31 cellular contexts compared by ENCODE assay signal in the genomic region with DNA sequence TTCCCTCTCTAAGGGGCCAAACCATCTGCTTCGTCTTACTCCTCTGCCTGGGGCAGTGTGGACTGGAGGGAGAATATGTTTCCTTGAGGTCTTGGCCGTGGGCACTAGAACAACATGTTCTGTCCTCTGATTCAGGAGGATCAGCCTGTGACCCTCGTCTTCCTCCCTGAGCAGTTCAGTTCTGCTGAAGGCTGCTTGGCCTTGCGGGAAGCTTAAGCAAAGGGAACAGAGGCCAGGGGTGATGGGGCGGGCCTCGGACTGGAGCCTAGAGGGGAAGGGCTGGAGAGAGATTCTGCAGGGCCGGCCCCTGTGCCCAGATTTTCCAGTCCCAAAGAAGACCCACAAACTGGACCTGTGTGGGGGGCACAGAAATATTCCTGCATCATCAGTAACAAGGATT. TPM values are rescaled to one million over a fixed set of nuclear protein-coding genes. Genes with fewer than 3 reads are reported as not detected.
A peak's percentile ranks its signal among the peaks of the same experiment; 100 is the strongest.
DNase-seq lines count a peak whose midpoint lies in the region; ATAC-seq and TF ChIP-seq lines count a peak whose summit lies in the region.
"Had no signal": no experiment of that assay in that cellular context is flagged by ENCODE, and none has a peak within 500 bp of the region (broad histone marks: within the 10 kb centered on the region; RNA-seq: fewer than 3 reads in every experiment).

No MANE protein-coding gene starts in this region.

- no peaks in the 10 kb centered on the region for H3K36me3 ChIP-seq in heart right ventricle
- H3K36me3 ChIP-seq in esophagus muscularis mucosa: no peaks in the 10 kb centered on the region
- H3K36me3 ChIP-seq: breast epithelium, uterus had no signal

- TF ChIP-seq EP300 in esophagus muscularis mucosa (IDR thresholded peaks at IDR 0.05): no peak

- H3K27me3 Mint-ChIP-seq in neural crest cell (ENCODE audit: low read depth): no peaks in the 10 kb centered on the region
- no peaks in the 10 kb centered on the region for H3K27me3 Mint-ChIP-seq in type B pancreatic cell
- peaks cover 11% of the 10 kb centered on the region for H3K27me3 Mint-ChIP-seq in stimulated activated naive CD8-positive, alpha-beta T cell treated with anti-CD3 and anti-CD28 coated beads, Interleukin-15, amount 100 ng/mL, for 72 hours
- H3K27me3 Mint-ChIP-seq: activated naive CD8-positive, alpha-beta T cell treated with anti-CD3 and anti-CD28 coated beads for 36 hours; naive B cell had no signal

- intact Hi-C loops in cardiac septum (cut with DNase I) (loop anchor here (10.0 kb wide), 1 partner anchor 677 kb away; no protein-coding TSS in a partner anchor), heart right ventricle (cut with DNase I) (loop anchor here in 8 of 10 donors (10.0 kb wide), 6 partner anchors 167 to 687 kb away; a partner anchor contains a TSS), esophagus muscularis mucosa (cut with DNase I) (no loop called here)

- H3K9me3 Mint-ChIP-seq in neural crest cell (no peaks in the 10 kb centered on the region), type B pancreatic cell (no peaks in the 10 kb centered on the region)
- H3K9me3 Mint-ChIP-seq in stimulated activated naive CD8-positive, alpha-beta T cell treated with anti-CD3 and anti-CD28 coated beads, Interleukin-15, amount 100 ng/mL, for 72 hours: no peaks in the 10 kb centered on the region
- H3K9me3 Mint-ChIP-seq: activated naive CD8-positive, alpha-beta T cell treated with anti-CD3 and anti-CD28 coated beads for 36 hours; immature natural killer cell; mesothelial cell of epicardium; naive B cell; stimulated activated effector memory CD8-positive, alpha-beta T cell treated with anti-CD3 and anti-CD28 coated beads, Interleukin-12 subunit alpha, Interleukin-12 subunit beta, amount 100 ng/mL, for 72 hours had no signal

- DNase-seq in cardiac septum (ENCODE audit: low spot score) (peak; percentile 26), heart right ventricle (no peak), esophagus muscularis mucosa (ENCODE audit: extremely low spot score) (peak; percentile 75), neural crest cell (ENCODE audit: low read depth, low spot score) (no peak), type B pancreatic cell (ENCODE audit: extremely low spot score, unreplicated experiment) (no peak)
- no peak for DNase-seq in stimulated activated naive CD8-positive, alpha-beta T cell treated with anti-CD3 and anti-CD28 coated beads, Interleukin-15, amount 100 ng/mL, for 72 hours
- DNase-seq: activated CD4-positive, alpha-beta T cell treated with anti-CD3 and anti-CD28 coated beads, Interleukin-2, amount 50 U/mL, for 1 hour; activated CD4-positive, CD25-positive, alpha-beta regulatory T cell; activated effector memory CD4-positive, alpha-beta T cell treated with Interleukin-2 at 50 U/mL for 16 hours; activated naive CD8-positive, alpha-beta T cell treated with anti-CD3 and anti-CD28 coated beads for 36 hours; anterior cingulate cortex; GOT3; hypothalamus; immature natural killer cell; MM.1S; naive B cell; NCI-H1417; NCI-H2029; NCI-H524; NK-92 treated with Interleukin-12 subunit alpha and Interleukin-12 subunit beta, amount 100 ng/mL, for 24 hours; nucleus accumbens; psoas muscle; uterus had no signal

- peak overlapping the region; percentile 53 for H3K27ac Mint-ChIP-seq in neural crest cell (ENCODE audit: unreplicated experiment)
- H3K27ac Mint-ChIP-seq in type B pancreatic cell: peak overlapping the region; percentile 51
- H3K27ac Mint-ChIP-seq in stimulated activated naive CD8-positive, alpha-beta T cell treated with anti-CD3 and anti-CD28 coated beads, Interleukin-15, amount 100 ng/mL, for 72 hours: no peak overlapping the region
- H3K27ac Mint-ChIP-seq: activated naive CD8-positive, alpha-beta T cell treated with anti-CD3 and anti-CD28 coated beads for 36 hours; immature natural killer cell; mesothelial cell of epicardium; stimulated activated effector memory CD8-positive, alpha-beta T cell treated with anti-CD3 and anti-CD28 coated beads, Interleukin-12 subunit alpha, Interleukin-12 subunit beta, amount 100 ng/mL, for 72 hours had no signal

- H3K4me3 Mint-ChIP-seq in neural crest cell: no peak overlapping the region
- no peak overlapping the region for H3K4me3 Mint-ChIP-seq in type B pancreatic cell
- H3K4me3 Mint-ChIP-seq in stimulated activated naive CD8-positive, alpha-beta T cell treated with anti-CD3 and anti-CD28 coated beads, Interleukin-15, amount 100 ng/mL, for 72 hours: no peak overlapping the region
- H3K4me3 Mint-ChIP-seq: activated naive CD8-positive, alpha-beta T cell treated with anti-CD3 and anti-CD28 coated beads for 36 hours; immature natural killer cell; mesothelial cell of epicardium; naive B cell; stimulated activated effector memory CD8-positive, alpha-beta T cell treated with anti-CD3 and anti-CD28 coated beads, Interleukin-12 subunit alpha, Interleukin-12 subunit beta, amount 100 ng/mL, for 72 hours had no signal

- H3K27ac ChIP-seq in heart right ventricle (no peak overlapping the region), esophagus muscularis mucosa (replicated peaks in 1 of 4) (no peak overlapping the region)
- H3K27ac ChIP-seq: breast epithelium, HL-60, psoas muscle, uterus had no signal

- 75 to 80% methylated on average over 7 of the region's 7 CpGs for WGBS in heart right ventricle, 2 donors
- 90% methylated on average over 7 of the region's 7 CpGs for WGBS in esophagus muscularis mucosa

- H3K4me1 ChIP-seq in heart right ventricle: peaks cover 0 to 8% (median 5%) of the 10 kb centered on the region in 9 donors
- peaks cover 6 to 9% (median 6%) of the 10 kb centered on the region in 4 donors for H3K4me1 ChIP-seq in esophagus muscularis mucosa
- H3K4me1 ChIP-seq: breast epithelium, psoas muscle, uterus had no signal

- peaks cover 0 to 4% (median 0%) of the 10 kb centered on the region in 7 donors for H3K27me3 ChIP-seq in heart right ventricle
- H3K27me3 ChIP-seq in esophagus muscularis mucosa: peaks cover 0 to 5% (median 0%) of the 10 kb centered on the region in 4 donors
- H3K27me3 ChIP-seq: breast epithelium, uterus had no signal

- H3K4me1 Mint-ChIP-seq in neural crest cell: peaks cover 8% of the 10 kb centered on the region
- H3K4me1 Mint-ChIP-seq in type B pancreatic cell (ENCODE audit: unreplicated experiment): peaks cover 12% of the 10 kb centered on the region
- H3K4me1 Mint-ChIP-seq in stimulated activated naive CD8-positive, alpha-beta T cell treated with anti-CD3 and anti-CD28 coated beads, Interleukin-15, amount 100 ng/mL, for 72 hours: peaks cover 4% of the 10 kb centered on the region
- H3K4me1 Mint-ChIP-seq: activated naive CD8-positive, alpha-beta T cell treated with anti-CD3 and anti-CD28 coated beads for 36 hours had no signal

- ATAC-seq in heart right ventricle: no peak
- no peak for ATAC-seq in HG02571 (IDR thresholded peaks at IDR 0.05; ENCODE audit: unreplicated experiment)
- no peak for ATAC-seq in SK-N-SH treated with all-trans-retinoic acid at 6 μM for 48 hours
- ATAC-seq in stimulated activated naive CD8-positive, alpha-beta T cell treated with anti-CD3 and anti-CD28 coated beads, Interleukin-15, amount 100 ng/mL, for 72 hours: no peak
- ATAC-seq: psoas muscle; stimulated activated effector memory CD8-positive, alpha-beta T cell treated with anti-CD3 and anti-CD28 coated beads, Interleukin-12 subunit alpha, Interleukin-12 subunit beta, amount 100 ng/mL, for 72 hours had no signal

- no peak for TF ChIP-seq CTCF in heart right ventricle (IDR thresholded peaks at IDR 0.05)
- no peak for TF ChIP-seq CTCF in esophagus muscularis mucosa (IDR thresholded peaks at IDR 0.05)
- TF ChIP-seq CTCF in neural crest cell (conservative IDR thresholded peaks at IDR 0.05): no peak
- no peak for TF ChIP-seq CTCF in type B pancreatic cell (conservative IDR thresholded peaks at IDR 0.05)

- no peak for TF ChIP-seq POLR2A in esophagus muscularis mucosa (IDR thresholded peaks at IDR 0.05; ENCODE audit: low read depth)

- no peaks in the 10 kb centered on the region for H3K9me3 ChIP-seq in heart right ventricle
- no peaks in the 10 kb centered on the region for H3K9me3 ChIP-seq in esophagus muscularis mucosa
- H3K9me3 ChIP-seq: breast epithelium, psoas muscle, uterus had no signal

- H3K4me3 ChIP-seq in heart right ventricle (no peak overlapping the region), esophagus muscularis mucosa (no peak overlapping the region)
- H3K4me3 ChIP-seq: breast epithelium, psoas muscle, uterus had no signal

- H3K36me3 Mint-ChIP-seq in neural crest cell (ENCODE audit: low read depth) (no peaks in the 10 kb centered on the region), type B pancreatic cell (no peaks in the 10 kb centered on the region)
- H3K36me3 Mint-ChIP-seq: activated naive CD8-positive, alpha-beta T cell treated with anti-CD3 and anti-CD28 coated beads for 36 hours; immature natural killer cell; mesothelial cell of epicardium; naive B cell had no signal

TF ChIP-seq in SK-N-SH treated with all-trans-retinoic acid at 6 μM for 48 hours, 23 proteins besides CTCF, POLR2A, EP300 and RAD21:
- no peak for TF ChIP-seq GLIS3 (CRISPR knock-in tag; IDR thresholded peaks at IDR 0.05)
- TF ChIP-seq ZFP30 (CRISPR knock-in tag; IDR thresholded peaks at IDR 0.05): no peak
- no peak for TF ChIP-seq ISL1 (CRISPR knock-in tag; IDR thresholded peaks at IDR 0.05)
- TF ChIP-seq ZNF565 (CRISPR knock-in tag; conservative IDR thresholded peaks at IDR 0.05; ENCODE audit: low read depth): no peak
- TF ChIP-seq ZNF8 (CRISPR knock-in tag; IDR thresholded peaks at IDR 0.05): no peak
- no peak for TF ChIP-seq TOX (CRISPR knock-in tag; IDR thresholded peaks at IDR 0.05; ENCODE audit: borderline replicate concordance)
- TF ChIP-seq OSR1 (CRISPR knock-in tag; IDR thresholded peaks at IDR 0.05): no peak
- TF ChIP-seq ESRRG (CRISPR knock-in tag; IDR thresholded peaks at IDR 0.05): no peak

RNA-seq across cellular contexts. Expression of a gene that starts 58.0 kb away (rescaled TPM):
- 0.65 TPM for total RNA-seq in cardiac septum
- total RNA-seq in heart right ventricle: 1 to 10 TPM in 4 of 10 donors, under 1 TPM in 6; 0.30 to 5.7 (median 0.57) TPM
- 1 to 10 TPM in 1 of 2 donors, under 1 TPM in 1; 0.73 to 1.2 TPM for polyA plus RNA-seq in heart right ventricle
- 1 to 10 TPM; 1.2 to 3.4 (median 2.6) TPM for total RNA-seq in esophagus muscularis mucosa
- total RNA-seq in neural crest cell: 0.12 and 0.30 TPM in 2 replicates
- total RNA-seq in type B pancreatic cell (ENCODE audit: low replicate concordance): 71.7 and 170 TPM in 2 replicates
- total RNA-seq: endothelial cell of umbilical vein; T-helper 1 cell treated with Interleukin-12 subunit alpha and Interleukin-12 subunit beta and Interleukin-4 antibody, amounts not matched to agents 30 ng/mL and 1 ng/mL, for 36 hours had no signal

Comparison
In these comparisons a context has a peak if more than half of its experiments do, and no peak if none do; other contexts are left out.
1. DNase-seq: peak in cardiac septum (single experiment) and esophagus muscularis mucosa (single experiment); none in heart right ventricle (0 of 2), neural crest cell (single experiment), type B pancreatic cell (single experiment) and stimulated activated naive CD8-positive, alpha-beta T cell treated with anti-CD3 and anti-CD28 coated beads, Interleukin-15, amount 100 ng/mL, for 72 hours (0 of 2).
2. H3K27ac Mint-ChIP-seq: peak in neural crest cell (single experiment) and type B pancreatic cell (single experiment); none in stimulated activated naive CD8-positive, alpha-beta T cell treated with anti-CD3 and anti-CD28 coated beads, Interleukin-15, amount 100 ng/mL, for 72 hours (0 of 2).
3. RNA of a gene that starts 58.0 kb away (total RNA-seq): 71.7 to 170 TPM in type B pancreatic cell; 1.2 to 3.4 TPM in esophagus muscularis mucosa, 0.65 TPM in cardiac septum (single experiment), 0.30 to 5.7 TPM in heart right ventricle and 0.12 to 0.30 TPM in neural crest cell; every median in the first group is over 10 times any median in the second.